9 cellular contexts compared by ENCODE assay signal in genomic region chr11:86174101-86175046, GRCh38.
DNase-seq lines count a peak whose midpoint lies in the region; ATAC-seq and TF ChIP-seq lines count a peak whose summit lies in the region.
"Had no signal": no experiment of that assay in that cellular context is flagged by ENCODE, and none has a peak within 500 bp of the region (broad histone marks: within the 10 kb centered on the region; RNA-seq: fewer than 3 reads in every experiment).

No MANE protein-coding gene starts in this region.

- peak; percentile 36 for DNase-seq in OCI-M2 (lab: John Stamatoyannopoulos, UW; ENCODE audit: unreplicated experiment)
- DNase-seq in erythroblast (lab: John Stamatoyannopoulos, UW), result peak; percentile 92 to 96
- DNase-seq in SIG-M5 treated with dmso at 0.1 percent for 504 hours (lab: John Stamatoyannopoulos, UW; ENCODE audit: unreplicated experiment), result no peak
- DNase-seq in cortex of kidney (lab: John Stamatoyannopoulos, UW), result no peak
- DNase-seq: CD4-positive, alpha-beta memory T cell had no signal

- H3K9me3 ChIP-seq in muscle layer of colon (ENCODE audit: low read length), result no peaks in the 10 kb centered on the region

- H3K9ac ChIP-seq in muscle layer of colon (ENCODE audit: low read length), result no peak overlapping the region

- peak; percentile 74 for TF ChIP-seq POLR2A in erythroblast (IDR thresholded peaks at IDR 0.05; ENCODE audit: low read length)

- ATAC-seq in HG03521 (IDR thresholded peaks at IDR 0.05; ENCODE audit: unreplicated experiment) (no peak), GM21447 (IDR thresholded peaks at IDR 0.05; ENCODE audit: unreplicated experiment) (no peak)

- H3K4me3 ChIP-seq in ACC112 (ENCODE audit: low read depth, low read length), result no peak overlapping the region
- H3K4me3 ChIP-seq in muscle layer of colon (ENCODE audit: low read depth in 1 of 2, low read length in 2 of 2), result no peak overlapping the region

- H3K4me1 ChIP-seq in ACC112 (ENCODE audit: control insufficient read depth, insufficient read depth, low read length, unreplicated experiment) (peaks cover 52% of the 10 kb centered on the region), muscle layer of colon (ENCODE audit: insufficient read depth, low read length) (peaks cover 15% of the 10 kb centered on the region)

- H3K79me2 ChIP-seq in ACC112 (ENCODE audit: control insufficient read depth, insufficient read depth, low read length, unreplicated experiment), result no peaks in the 10 kb centered on the region

- peak overlapping the region; percentile 96 for H3K27ac ChIP-seq in ACC112 (ENCODE audit: low read depth, low read length)
- peak overlapping the region; percentile 48 for H3K27ac ChIP-seq in muscle layer of colon (ENCODE audit: low read depth, low read length)

- H3K36me3 ChIP-seq in ACC112 (ENCODE audit: insufficient read depth, low read length) (no peaks in the 10 kb centered on the region), muscle layer of colon (ENCODE audit: insufficient read depth, low read length) (no peaks in the 10 kb centered on the region)

- H2AFZ ChIP-seq in ACC112 (ENCODE audit: low read length, unreplicated experiment), result peak overlapping the region; percentile 10

- no peaks in the 10 kb centered on the region for H3K27me3 ChIP-seq in ACC112 (ENCODE audit: insufficient read depth, low read length)
- no peaks in the 10 kb centered on the region for H3K27me3 ChIP-seq in muscle layer of colon (ENCODE audit: control insufficient read depth in 1 of 2, insufficient read depth in 2 of 2, low read length in 2 of 2)

Comparison
In these comparisons a context has a peak if more than half of its experiments do, and no peak if none do; other contexts are left out.
1. DNase-seq: peak in OCI-M2 (single experiment) and erythroblast (2 of 2); none in SIG-M5 treated with dmso at 0.1 percent for 504 hours (single experiment) and cortex of kidney (single experiment).